Comparison of ENCODE assay signal across 1 cellular context in genomic region chr14:68520637-68521556, GRCh38.
TF ChIP-seq lines count a peak whose summit lies in the region.

No MANE protein-coding gene starts in this region.

TF ChIP-seq in IMR-90, 13 proteins besides CTCF, POLR2A, EP300 and RAD21:
- TF ChIP-seq RFX5 (IDR thresholded peaks at IDR 0.05; ENCODE audit: low read depth, low read length) (no peak), CHD1 (IDR thresholded peaks at IDR 0.05; ENCODE audit: low read depth, low read length) (no peak), MXI1 (IDR thresholded peaks at IDR 0.05; ENCODE audit: borderline replicate concordance, low read depth, low read length) (no peak), FOS (IDR thresholded peaks at IDR 0.05; ENCODE audit: low read depth, low read length) (no peak), RCOR1 (IDR thresholded peaks at IDR 0.05; ENCODE audit: insufficient replicate concordance, low read length) (no peak), USF2 (IDR thresholded peaks at IDR 0.05; ENCODE audit: low read depth, low read length) (no peak), CEBPB (IDR thresholded peaks at IDR 0.05; ENCODE audit: low read depth, low read length) (no peak), SMC3 (IDR thresholded peaks at IDR 0.05; ENCODE audit: low read depth, low read length) (no peak), ELK1 (IDR thresholded peaks at IDR 0.05; ENCODE audit: borderline replicate concordance, low read depth, low read length) (no peak), MAFK (IDR thresholded peaks at IDR 0.05; ENCODE audit: low read depth, low read length) (no peak), BHLHE40 (IDR thresholded peaks at IDR 0.05; ENCODE audit: low read depth, low read length) (no peak), MAZ (IDR thresholded peaks at IDR 0.05; ENCODE audit: borderline replicate concordance, low read depth, low read length) (no peak), NFE2L2 (IDR thresholded peaks at IDR 0.05; ENCODE audit: low read depth, low read length) (no peak)
